ENCODE assay signal across 22 cellular contexts in the genomic region with DNA sequence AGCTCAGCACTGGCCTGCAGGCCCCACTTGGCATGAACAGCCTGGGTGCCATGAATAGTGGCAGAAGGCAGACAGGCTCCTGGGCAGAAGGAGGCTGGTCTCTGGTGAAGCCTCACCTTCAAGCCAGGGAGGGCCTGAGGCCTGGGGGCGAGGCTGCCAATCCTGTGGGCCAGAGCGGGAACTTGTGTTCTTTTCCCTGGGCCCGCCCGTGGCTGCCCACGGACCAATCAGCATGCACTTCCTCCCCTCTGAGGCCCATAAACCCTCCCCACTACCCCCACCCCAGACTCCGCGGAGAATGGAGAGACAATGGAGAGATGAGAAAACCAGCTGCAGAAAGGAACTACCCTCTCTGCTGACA.
DNase-seq lines count a peak whose midpoint lies in the region; ATAC-seq and TF ChIP-seq lines count a peak whose summit lies in the region.
"Had no signal": no experiment of that assay in that cellular context is flagged by ENCODE, and none has a peak within 500 bp of the region (broad histone marks: within the 10 kb centered on the region; RNA-seq: fewer than 3 reads in every experiment).

No MANE protein-coding gene starts in this region.

- H3K4me1 Mint-ChIP-seq in stimulated activated memory B cell treated with anti-CD40 and anti-IgM and Interleukin-4, amounts not matched to agents 10 μg/mL and 1 μg/mL and 100 μg/mL, for 72 hours: no peaks in the 10 kb centered on the region
- H3K4me1 Mint-ChIP-seq: B cell had no signal

- no peaks in the 10 kb centered on the region for H3K36me3 Mint-ChIP-seq in stimulated activated memory B cell treated with anti-CD40 and anti-IgM and Interleukin-4, amounts not matched to agents 10 μg/mL and 1 μg/mL and 100 μg/mL, for 72 hours

- peak; percentile 56 for DNase-seq in activated effector memory CD4-positive, alpha-beta T cell treated with anti-CD3 and anti-CD28 coated beads, Interleukin-2, amount 50 U/mL, for 16 hours
- no peak for DNase-seq in activated effector memory CD4-positive, alpha-beta T cell treated with Interleukin-2 at 50 U/mL for 16 hours
- DNase-seq in NCI-H146 (lab: John Stamatoyannopoulos, UW) (peak; percentile 79), RPMI8226 (peak; percentile 42), mucosa of descending colon (no peak), DMS79 treated with DMSO at 0.1 percent for 48 hours (lab: John Stamatoyannopoulos, UW) (no peak), NCI-H2196 (lab: John Stamatoyannopoulos, UW; ENCODE audit: unreplicated experiment) (no peak)
- DNase-seq: 8988T; DMS53; EL; KG1; NCI-H1092; NCI-H1694; NCI-H2081; NCI-H2171; NCI-H69; NK-92 treated with Interleukin-12 subunit alpha and Interleukin-12 subunit beta, amount 100 ng/mL, for 24 hours; SIG-M5; T-helper 1 cell had no signal

- no peaks in the 10 kb centered on the region for H3K27me3 Mint-ChIP-seq in stimulated activated memory B cell treated with anti-CD40 and anti-IgM and Interleukin-4, amounts not matched to agents 10 μg/mL and 1 μg/mL and 100 μg/mL, for 72 hours
- H3K27me3 Mint-ChIP-seq: B cell had no signal

- intact Hi-C loops in mucosa of descending colon (cut with DNase I, micrococcal nuclease): no loop called here

- H3K27ac Mint-ChIP-seq in stimulated activated memory B cell treated with anti-CD40 and anti-IgM and Interleukin-4, amounts not matched to agents 10 μg/mL and 1 μg/mL and 100 μg/mL, for 72 hours: no peak overlapping the region
- H3K27ac Mint-ChIP-seq: B cell had no signal

- H3K4me3 Mint-ChIP-seq in stimulated activated memory B cell treated with anti-CD40 and anti-IgM and Interleukin-4, amounts not matched to agents 10 μg/mL and 1 μg/mL and 100 μg/mL, for 72 hours: no peak overlapping the region
- H3K4me3 Mint-ChIP-seq: B cell had no signal

- H3K4me3 ChIP-seq in mucosa of descending colon: no peak overlapping the region
- H3K4me3 ChIP-seq: HAP-1 had no signal

- peaks cover 5% of the 10 kb centered on the region for H3K9me3 Mint-ChIP-seq in stimulated activated memory B cell treated with anti-CD40 and anti-IgM and Interleukin-4, amounts not matched to agents 10 μg/mL and 1 μg/mL and 100 μg/mL, for 72 hours

- peak; percentile 14 for ATAC-seq in stimulated activated memory B cell treated with anti-CD40 and anti-IgM and Interleukin-4, amounts not matched to agents 10 μg/mL and 1 μg/mL and 100 μg/mL, for 72 hours
- ATAC-seq in mucosa of descending colon: no peak

- H3K9me3 ChIP-seq in mucosa of descending colon: no peaks in the 10 kb centered on the region
- H3K9me3 ChIP-seq: HAP-1 had no signal

- TF ChIP-seq CTCF in mucosa of descending colon (IDR thresholded peaks at IDR 0.05): no peak

- no peaks in the 10 kb centered on the region for H3K36me3 ChIP-seq in mucosa of descending colon (ENCODE audit: low read depth)
- H3K36me3 ChIP-seq: HAP-1 had no signal

- no peaks in the 10 kb centered on the region for H3K4me1 ChIP-seq in mucosa of descending colon (ENCODE audit: low read depth)

Comparison
In these comparisons a context has a peak if more than half of its experiments do, and no peak if none do; other contexts are left out.
1. DNase-seq: peak in activated effector memory CD4-positive, alpha-beta T cell treated with anti-CD3 and anti-CD28 coated beads, Interleukin-2, amount 50 U/mL, for 16 hours (single experiment), NCI-H146 (single experiment) and RPMI8226 (single experiment); none in activated effector memory CD4-positive, alpha-beta T cell treated with Interleukin-2 at 50 U/mL for 16 hours (single experiment), mucosa of descending colon (0 of 3), DMS79 treated with DMSO at 0.1 percent for 48 hours (single experiment) and NCI-H2196 (single experiment).